In the genomic region with DNA sequence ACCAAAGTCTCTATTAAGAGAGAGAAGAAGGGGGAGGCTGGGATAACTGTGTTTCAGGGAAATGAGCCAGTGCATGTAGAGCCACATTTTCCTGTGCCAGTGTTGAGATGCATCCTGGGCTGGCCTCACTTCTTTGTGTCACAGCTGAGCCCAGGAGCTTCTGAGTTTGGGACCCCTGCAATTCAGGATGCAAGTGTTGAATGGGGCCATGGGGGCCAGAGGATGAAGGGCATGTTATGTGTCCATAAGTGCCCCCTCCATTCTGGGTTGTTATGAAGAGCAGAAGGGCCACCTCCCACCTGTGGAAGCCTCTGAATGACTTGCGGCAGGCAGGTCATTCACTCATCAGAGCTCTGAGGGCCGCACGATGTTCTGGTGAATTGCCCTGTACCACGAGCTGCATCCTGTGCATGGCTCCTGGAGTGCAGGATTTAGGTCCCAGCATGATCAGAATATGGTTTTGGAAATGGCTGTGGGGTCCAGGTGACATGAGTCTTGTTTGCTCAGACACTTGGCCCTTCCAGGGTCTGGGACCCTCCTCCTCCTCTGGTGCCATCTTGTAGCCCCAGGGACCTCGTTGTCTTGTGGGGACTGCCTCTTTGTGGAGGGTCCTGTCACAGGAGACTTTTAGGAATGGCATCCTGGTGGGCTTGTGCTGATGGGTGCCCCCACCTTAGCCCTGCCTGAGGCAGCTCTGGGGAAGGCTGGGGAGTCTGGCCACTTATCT, we compare ENCODE assay signal across 22 cellular contexts.
A peak's percentile ranks its signal among the peaks of the same experiment; 100 is the strongest.
DNase-seq lines count a peak whose midpoint lies in the region; ATAC-seq, FAIRE-seq and TF ChIP-seq lines count a peak whose summit lies in the region.
"Had no signal": no experiment of that assay in that cellular context is flagged by ENCODE, and none has a peak within 500 bp of the region (broad histone marks: within the 10 kb centered on the region; RNA-seq: fewer than 3 reads in every experiment).

No MANE protein-coding gene starts in this region.

- peaks cover 20% of the 10 kb centered on the region for H3K9me3 Mint-ChIP-seq in endodermal cell
- H3K9me3 Mint-ChIP-seq: CD8-positive, alpha-beta T cell had no signal

- H3K36me3 Mint-ChIP-seq in endodermal cell (ENCODE audit: low read depth) = peaks cover 5% of the 10 kb centered on the region
- H3K36me3 Mint-ChIP-seq: CD4-positive, CD25-positive, alpha-beta regulatory T cell; CD8-positive, alpha-beta T cell had no signal

- H3K4me1 ChIP-seq in HEK293 (ENCODE audit: control insufficient read depth, insufficient read depth, low read length) (no peaks in the 10 kb centered on the region), endodermal cell (ENCODE audit: control insufficient read depth, insufficient read depth, low read length) (peaks cover 22% of the 10 kb centered on the region), vagina (no peaks in the 10 kb centered on the region)
- H3K4me1 ChIP-seq: BLaER1 had no signal

- H3K9ac ChIP-seq in endodermal cell (ENCODE audit: extremely low read depth, low read length, poor library complexity, severe bottlenecking) = no peak overlapping the region
- H3K9ac ChIP-seq: BLaER1, GM23248 had no signal

- H3K4me3 Mint-ChIP-seq in endodermal cell = no peak overlapping the region
- H3K4me3 Mint-ChIP-seq: B cell; CD4-positive, CD25-positive, alpha-beta regulatory T cell; CD8-positive, alpha-beta T cell had no signal

- no peaks in the 10 kb centered on the region for H3K27me3 ChIP-seq in endodermal cell (ENCODE audit: control insufficient read depth, insufficient read depth, low read length, poor library complexity, severe bottlenecking)
- H3K27me3 ChIP-seq in vagina = no peaks in the 10 kb centered on the region
- H3K27me3 ChIP-seq: BLaER1 had no signal

- H3K9me3 ChIP-seq in HEK293 (ENCODE audit: control insufficient read depth, insufficient read depth, low read depth, low read length) (no peaks in the 10 kb centered on the region), endodermal cell (ENCODE audit: control insufficient read depth, low read length) (peaks cover 17% of the 10 kb centered on the region), vagina (no peaks in the 10 kb centered on the region)
- H3K9me3 ChIP-seq: HAP-1 had no signal

- peaks cover 35% of the 10 kb centered on the region for H3K4me1 Mint-ChIP-seq in endodermal cell
- H3K4me1 Mint-ChIP-seq: B cell; CD4-positive, CD25-positive, alpha-beta regulatory T cell had no signal

- 82% methylated on average over 5 of the region's 5 CpGs for WGBS in endodermal cell (ENCODE audit: insufficient coverage in 1 of 2, insufficient read length in 1 of 2), 2 experiments

- H3K27ac Mint-ChIP-seq in endodermal cell = peak overlapping the region; percentile 92
- H3K27ac Mint-ChIP-seq: B cell; CD8-positive, alpha-beta T cell had no signal

- DNase-seq in endodermal cell (no peak), mesenteric fat pad (ENCODE audit: low spot score) (peak; percentile 37), vagina (ENCODE audit: extremely low spot score in 2 of 2) (peak; percentile 56 to 90), NOMO-1 (lab: John Stamatoyannopoulos, UW; ENCODE audit: unreplicated experiment in 2 of 2) (no peak), H54 (ENCODE audit: insufficient read length, low spot score) (no peak)
- DNase-seq: Caco-2; CD4-positive, CD25-positive, alpha-beta regulatory T cell; DMS153; DND-41; GM23248 had no signal

- no peak for TF ChIP-seq POLR2A in vagina (IDR thresholded peaks at IDR 0.05)
- no peak for TF ChIP-seq POLR2A in H54 (IDR thresholded peaks at IDR 0.05; ENCODE audit: low read depth, low read length)

- intact Hi-C loops in vagina (cut with DNase I) = no loop called here

- H3K4me3 ChIP-seq in HEK293 (ENCODE audit: low read depth, low read length) (no peak overlapping the region), endodermal cell (ENCODE audit: low read length) (no peak overlapping the region), vagina (no peak overlapping the region)
- H3K4me3 ChIP-seq: BLaER1, GM23248, HAP-1 had no signal

- CTCF ChIA-PET in HEK293 (lab: Yijun Ruan, JAX) = interaction anchor here (0.7 kb wide), 1 partner anchor 29 kb away, joined by 4 read pairs; no protein-coding TSS in a partner anchor

- POLR2A ChIA-PET in HEK293 (lab: Yijun Ruan, JAX) = no interaction called here

- H3K36me3 ChIP-seq in HEK293 (ENCODE audit: control insufficient read depth in 2 of 2, insufficient read depth in 1 of 2, low read length in 2 of 2) (no peaks in the 10 kb centered on the region), endodermal cell (ENCODE audit: control insufficient read depth, insufficient read depth, low read length) (no peaks in the 10 kb centered on the region), vagina (no peaks in the 10 kb centered on the region)
- H3K36me3 ChIP-seq: BLaER1, HAP-1 had no signal

- no peak for FAIRE-seq in H54 (lab: Jason Lieb, UNC)
- FAIRE-seq: A204.1, G401.6, GM12892, GM19239 had no signal

- no peak overlapping the region for H3K27ac ChIP-seq in HEK293 (ENCODE audit: extremely low read depth, low read depth, low read length)
- no peak overlapping the region for H3K27ac ChIP-seq in endodermal cell (ENCODE audit: low read depth, low read length)
- H3K27ac ChIP-seq in vagina = no peak overlapping the region
- H3K27ac ChIP-seq: 22Rv1, BLaER1, C4-2B, GM23248 had no signal

- ATAC-seq in GM18909 (IDR thresholded peaks at IDR 0.05; ENCODE audit: poor library complexity, unreplicated experiment) = no peak
- ATAC-seq: CD8-positive, alpha-beta T cell had no signal

- H3K27me3 Mint-ChIP-seq in endodermal cell (ENCODE audit: insufficient read depth) = peaks cover 2% of the 10 kb centered on the region

- TF ChIP-seq CTCF in HEK293 (tag by site-specific recombination; IDR thresholded peaks at IDR 0.05) (no peak), endodermal cell (conservative IDR thresholded peaks at IDR 0.05) (no peak), vagina (IDR thresholded peaks at IDR 0.05) (no peak)

TF ChIP-seq in HEK293, 187 proteins besides CTCF, POLR2A, EP300 and RAD21:
- 0 out of 2 replicates have a peak, but pooled peaks have one; percentile 13 for TF ChIP-seq ZNF341 (tag by site-specific recombination; IDR thresholded peaks at IDR 0.05; ENCODE audit: low read depth)
- no peak for TF ChIP-seq ZNF37A (tag by site-specific recombination; IDR thresholded peaks at IDR 0.05)

Comparison
In these comparisons a context has a peak if more than half of its experiments do, and no peak if none do; other contexts are left out.
1. DNase-seq: peak in mesenteric fat pad (single experiment) and vagina (2 of 2); none in endodermal cell (single experiment), NOMO-1 (0 of 2) and H54 (single experiment).